In the genomic region with DNA sequence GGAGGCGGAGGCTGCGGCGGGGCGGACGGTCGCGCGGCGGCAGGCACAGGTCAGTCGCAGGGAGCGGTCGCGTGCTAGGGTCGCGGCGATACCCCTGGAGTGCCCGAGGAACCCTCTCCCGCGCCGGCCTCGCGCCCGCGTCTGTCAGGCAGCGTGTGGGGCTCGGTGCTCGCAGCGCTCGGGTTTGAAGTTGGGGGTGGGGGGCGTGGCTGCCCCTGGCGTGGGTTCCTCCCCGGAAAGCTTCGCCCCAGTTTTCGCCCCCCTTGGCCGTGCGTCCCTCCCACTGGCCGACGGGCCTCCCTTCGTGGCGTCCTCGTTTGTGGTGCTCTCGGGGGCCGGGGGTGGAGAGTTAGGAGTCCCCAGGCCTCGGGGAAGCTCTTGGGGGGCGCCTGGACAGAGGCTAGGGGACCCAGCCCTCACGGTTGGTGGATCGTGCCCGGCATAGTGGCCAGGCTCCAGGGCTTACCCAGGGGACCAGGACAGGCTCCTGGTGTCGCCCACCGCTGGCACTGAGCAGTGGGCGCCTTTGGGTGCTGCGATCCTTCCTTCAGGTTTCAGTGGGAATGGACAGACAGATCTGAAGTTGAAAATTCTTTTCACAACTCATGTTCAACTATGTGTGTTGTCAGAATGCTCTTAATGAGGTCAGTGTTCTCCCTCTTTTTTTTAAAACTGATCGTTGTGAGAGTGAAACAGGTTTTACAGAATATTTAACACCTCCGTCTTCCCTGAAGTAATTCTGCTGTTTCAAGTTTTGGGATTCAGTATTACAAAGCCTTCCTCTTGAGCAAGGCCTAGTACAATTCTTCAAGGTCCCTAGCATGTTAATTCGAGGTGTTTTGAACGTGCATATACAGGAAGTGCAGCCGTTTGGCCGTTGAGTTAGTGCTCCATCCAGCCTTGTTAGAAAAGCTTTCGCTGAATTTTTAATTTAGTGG, we compare ENCODE assay signal across 8 cellular contexts. TPM values are rescaled to one million over a fixed set of nuclear protein-coding genes. Genes with fewer than 3 reads are reported as not detected.
DNase-seq lines count a peak whose midpoint lies in the region; ATAC-seq and TF ChIP-seq lines count a peak whose summit lies in the region.

No MANE protein-coding gene starts in this region.

- no peaks in the 10 kb centered on the region for H3K9me3 Mint-ChIP-seq in CD8-positive, alpha-beta memory T cell
- H3K9me3 Mint-ChIP-seq in activated B cell treated with CpG ODN at 0.5 μM for 24 hours = no peaks in the 10 kb centered on the region

- H3K4me1 Mint-ChIP-seq in CD8-positive, alpha-beta memory T cell = peaks cover 27 to 46% (median 38%) of the 10 kb centered on the region in 3 donors
- peaks cover 25% of the 10 kb centered on the region for H3K4me1 Mint-ChIP-seq in activated B cell treated with CpG ODN at 0.5 μM for 24 hours

- H3K27ac ChIP-seq in CD8-positive, alpha-beta memory T cell (ENCODE audit: low read depth, low read length) = peak overlapping the region; percentile 87
- H3K27ac ChIP-seq in dorsolateral prefrontal cortex = peak overlapping the region; percentile 28 to 99 (median 91)
- peak overlapping the region; percentile 82 for H3K27ac ChIP-seq in muscle layer of duodenum (ENCODE audit: low read length)
- peak overlapping the region; percentile 81 for H3K27ac ChIP-seq in subcutaneous abdominal adipose tissue (ENCODE audit: low read depth, low read length)

- intact Hi-C loops in activated B cell treated with CpG ODN at 0.5 μM for 24 hours (cut with micrococcal nuclease) (loop anchor here (1.0 to 5.0 kb wide), 12 partner anchors 71 to 1050 kb away; a partner anchor contains a TSS), dorsolateral prefrontal cortex (cut with DNase I) (loop anchor here (2.0 to 5.0 kb wide), 3 partner anchors 41 to 339 kb away; a partner anchor contains a TSS)

- peaks cover 0 to 31% (median 12%) of the 10 kb centered on the region in 3 donors for H3K36me3 Mint-ChIP-seq in CD8-positive, alpha-beta memory T cell
- H3K36me3 Mint-ChIP-seq in activated B cell treated with CpG ODN at 0.5 μM for 24 hours (ENCODE audit: low read depth) = peaks cover 20% of the 10 kb centered on the region

- peak in 4 of 5 donors; percentile 48 to 72 (median 60) for DNase-seq in CD8-positive, alpha-beta memory T cell
- peak; percentile 63 for DNase-seq in GM19238 (ENCODE audit: insufficient read length, low spot score)
- DNase-seq in HuH-7 (ENCODE audit: low spot score) = peak; percentile 26
- DNase-seq in activated B cell treated with CpG ODN at 0.5 μM for 24 hours = no peak
- DNase-seq in dorsolateral prefrontal cortex = peak in 2 of 10 donors; percentile 29 to 35
- no peak for DNase-seq in NCI-H524 treated with DMSO at 0.1 percent for 48 hours (lab: John Stamatoyannopoulos, UW)

- H3K9me3 ChIP-seq in CD8-positive, alpha-beta memory T cell (ENCODE audit: low read length) = no peaks in the 10 kb centered on the region
- H3K9me3 ChIP-seq in muscle layer of duodenum (ENCODE audit: control insufficient read depth in 1 of 2, low read length in 2 of 2) (no peaks in the 10 kb centered on the region), subcutaneous abdominal adipose tissue (ENCODE audit: control insufficient read depth in 5 of 5, low read length in 5 of 5) (no peaks in the 10 kb centered on the region)

- H3K9ac ChIP-seq in subcutaneous abdominal adipose tissue (ENCODE audit: low read length in 5 of 5) = peak overlapping the region; percentile 42 to 96 (median 87)

- peak overlapping the region; percentile 86 for H3K4me3 ChIP-seq in CD8-positive, alpha-beta memory T cell (ENCODE audit: low read length)
- H3K4me3 ChIP-seq in dorsolateral prefrontal cortex (peak overlapping the region; percentile 64 to 99 (median 94)), muscle layer of duodenum (ENCODE audit: low read depth in 1 of 2, low read length in 2 of 2) (peak overlapping the region; percentile 82 to 95), subcutaneous abdominal adipose tissue (ENCODE audit: low read depth in 1 of 5, low read length in 5 of 5) (peak overlapping the region; percentile 62 to 96 (median 81))

- H3K36me3 ChIP-seq in CD8-positive, alpha-beta memory T cell (ENCODE audit: insufficient read depth, low read length) = peaks cover 3% of the 10 kb centered on the region
- H3K36me3 ChIP-seq in muscle layer of duodenum (ENCODE audit: control insufficient read depth in 1 of 2, insufficient read depth in 2 of 2, low read length in 2 of 2) (peaks cover 0 to 15% of the 10 kb centered on the region in 2 donors), subcutaneous abdominal adipose tissue (ENCODE audit: control insufficient read depth in 5 of 5, insufficient read depth in 5 of 5, low read length in 5 of 5) (peaks cover 3 to 8% (median 4%) of the 10 kb centered on the region in 5 donors)

- peaks cover 0 to 8% of the 10 kb centered on the region in 2 donors for H3K27me3 Mint-ChIP-seq in CD8-positive, alpha-beta memory T cell
- peaks cover 8% of the 10 kb centered on the region for H3K27me3 Mint-ChIP-seq in activated B cell treated with CpG ODN at 0.5 μM for 24 hours

- ATAC-seq in activated B cell treated with CpG ODN at 0.5 μM for 24 hours (ENCODE audit: low read depth) = peak; percentile 12

- TF ChIP-seq CTCF in activated B cell treated with CpG ODN at 0.5 μM for 24 hours (IDR thresholded peaks at IDR 0.05) = no peak
- TF ChIP-seq CTCF in dorsolateral prefrontal cortex (IDR thresholded peaks at IDR 0.05 in 54 of 56, conservative IDR thresholded peaks at IDR 0.05 in 2 of 56; ENCODE audit: low read depth in 1 of 56, partially characterized antibody in 56 of 56) = peak in 2 of 56 donors; percentile 8 to 12

- H3K4me3 Mint-ChIP-seq in CD8-positive, alpha-beta memory T cell = peak overlapping the region; percentile 94 to 99 (median 98)
- peak overlapping the region; percentile 97 for H3K4me3 Mint-ChIP-seq in activated B cell treated with CpG ODN at 0.5 μM for 24 hours

- no peaks in the 10 kb centered on the region for H3K27me3 ChIP-seq in CD8-positive, alpha-beta memory T cell (ENCODE audit: insufficient read depth, low read length, poor library complexity, severe bottlenecking)
- H3K27me3 ChIP-seq in dorsolateral prefrontal cortex (no peaks in the 10 kb centered on the region), muscle layer of duodenum (ENCODE audit: low read depth, low read length) (no peaks in the 10 kb centered on the region), subcutaneous abdominal adipose tissue (ENCODE audit: control insufficient read depth in 5 of 5, insufficient read depth in 4 of 5, low read length in 5 of 5) (no peaks in the 10 kb centered on the region)

- H3K27ac Mint-ChIP-seq in CD8-positive, alpha-beta memory T cell = peak overlapping the region; percentile 73 to 97 (median 86)
- peak overlapping the region; percentile 57 for H3K27ac Mint-ChIP-seq in activated B cell treated with CpG ODN at 0.5 μM for 24 hours

- CTCF ChIA-PET in CD8-positive, alpha-beta memory T cell (lab: Charles Lee) = interaction anchor here (0.7 kb wide), 1 partner anchor 779 kb away, joined by 3 read pairs; no protein-coding TSS in a partner anchor
- CTCF ChIA-PET in activated B cell treated with CpG ODN at 0.5 μM for 24 hours (lab: Charles Lee) = no interaction called here

- POLR2A ChIA-PET in CD8-positive, alpha-beta memory T cell (lab: Charles Lee) = no interaction called here
- POLR2A ChIA-PET in activated B cell treated with CpG ODN at 0.5 μM for 24 hours (lab: Charles Lee) = interaction anchor here (0.6 to 1.4 kb wide), 2 partner anchors 141 to 391 kb away, joined by 5 to 6 read pairs; a partner anchor contains a TSS

- peaks cover 19% of the 10 kb centered on the region for H3K4me1 ChIP-seq in CD8-positive, alpha-beta memory T cell (ENCODE audit: insufficient read depth, low read length)
- H3K4me1 ChIP-seq in muscle layer of duodenum (ENCODE audit: control insufficient read depth in 1 of 2, insufficient read depth in 2 of 2, low read length in 2 of 2) = peaks cover 5 to 9% of the 10 kb centered on the region in 2 donors
- peaks cover 3 to 27% (median 23%) of the 10 kb centered on the region in 5 donors for H3K4me1 ChIP-seq in subcutaneous abdominal adipose tissue (ENCODE audit: control insufficient read depth in 5 of 5, insufficient read depth in 5 of 5, low read length in 5 of 5)

RNA-seq across cellular contexts. Expression of a gene that starts 0.6 kb away (rescaled TPM):
- 10 to 100 TPM; 41.0 to 43.4 TPM for total RNA-seq in CD8-positive, alpha-beta memory T cell
- 65.4 TPM for polyA plus RNA-seq in CD8-positive, alpha-beta memory T cell
- total RNA-seq in activated B cell treated with CpG ODN at 0.5 μM for 24 hours = 31.9 and 32.7 TPM in 2 replicates
- total RNA-seq in dorsolateral prefrontal cortex = 10 to 100 TPM; 44.6 to 89.8 (median 64.5) TPM

Comparison
In these comparisons a context has a peak if more than half of its experiments do, and no peak if none do; other contexts are left out.
1. DNase-seq: peak in CD8-positive, alpha-beta memory T cell (4 of 5), GM19238 (single experiment) and HuH-7 (single experiment); none in activated B cell treated with CpG ODN at 0.5 μM for 24 hours (single experiment) and NCI-H524 treated with DMSO at 0.1 percent for 48 hours (single experiment).
2. Peak in every context shown above with its lines, with median percentiles within 50 percentile points of each other: H3K27ac ChIP-seq and H3K4me3 ChIP-seq.